In genomic region chr2:220043155-220043992, GRCh38 we compare ENCODE assay signal across 13 cellular contexts.
A peak's percentile ranks its signal among the peaks of the same experiment; 100 is the strongest.
DNase-seq lines count a peak whose midpoint lies in the region; ATAC-seq and TF ChIP-seq lines count a peak whose summit lies in the region.
"Had no signal": no experiment of that assay in that cellular context is flagged by ENCODE, and none has a peak within 500 bp of the region (broad histone marks: within the 10 kb centered on the region; RNA-seq: fewer than 3 reads in every experiment).

No MANE protein-coding gene starts in this region.

- H3K4me1 Mint-ChIP-seq in chondrocyte (ENCODE audit: low read depth), result peaks cover 68% of the 10 kb centered on the region
- peaks cover 82% of the 10 kb centered on the region for H3K4me1 Mint-ChIP-seq in osteocyte (ENCODE audit: unreplicated experiment)
- no peaks in the 10 kb centered on the region for H3K4me1 Mint-ChIP-seq in activated naive CD8-positive, alpha-beta T cell treated with anti-CD3 and anti-CD28 coated beads for 36 hours
- H3K4me1 Mint-ChIP-seq in progenitor cell of endocrine pancreas (ENCODE audit: low read depth), result peaks cover 9% of the 10 kb centered on the region
- H3K4me1 Mint-ChIP-seq: CD14-positive monocyte had no signal

- H3K9me3 Mint-ChIP-seq in chondrocyte (ENCODE audit: low read depth) (peaks cover 3% of the 10 kb centered on the region), osteocyte (ENCODE audit: unreplicated experiment) (peaks cover 6% of the 10 kb centered on the region), progenitor cell of endocrine pancreas (ENCODE audit: low read depth) (no peaks in the 10 kb centered on the region)
- H3K9me3 Mint-ChIP-seq in activated naive CD8-positive, alpha-beta T cell treated with anti-CD3 and anti-CD28 coated beads for 36 hours, result no peaks in the 10 kb centered on the region

- TF ChIP-seq CTCF in chondrocyte (IDR thresholded peaks at IDR 0.05), result no peak
- no peak for TF ChIP-seq CTCF in osteocyte (IDR thresholded peaks at IDR 0.05)
- TF ChIP-seq CTCF in progenitor cell of endocrine pancreas (IDR thresholded peaks at IDR 0.05; ENCODE audit: unreplicated experiment), result no peak

- ATAC-seq in GM21526 (IDR thresholded peaks at IDR 0.05; ENCODE audit: low FRiP score, unreplicated experiment), result no peak
- ATAC-seq: effector memory CD8-positive, alpha-beta T cell had no signal

- peak overlapping the region; percentile 55 for H3K27ac Mint-ChIP-seq in chondrocyte (ENCODE audit: unreplicated experiment)
- peak overlapping the region; percentile 76 for H3K27ac Mint-ChIP-seq in osteocyte (ENCODE audit: unreplicated experiment)
- no peak overlapping the region for H3K27ac Mint-ChIP-seq in activated naive CD8-positive, alpha-beta T cell treated with anti-CD3 and anti-CD28 coated beads for 36 hours
- no peak overlapping the region for H3K27ac Mint-ChIP-seq in progenitor cell of endocrine pancreas
- H3K27ac Mint-ChIP-seq: CD14-positive monocyte; effector memory CD8-positive, alpha-beta T cell had no signal

- H3K27me3 Mint-ChIP-seq in chondrocyte (ENCODE audit: low read depth) (no peaks in the 10 kb centered on the region), osteocyte (ENCODE audit: unreplicated experiment) (no peaks in the 10 kb centered on the region), progenitor cell of endocrine pancreas (no peaks in the 10 kb centered on the region)
- peaks cover 3% of the 10 kb centered on the region for H3K27me3 Mint-ChIP-seq in activated naive CD8-positive, alpha-beta T cell treated with anti-CD3 and anti-CD28 coated beads for 36 hours

- DNase-seq in EH (ENCODE audit: low read depth) (peak; percentile 72), NCI-H1694 (lab: John Stamatoyannopoulos, UW) (peak; percentile 70), chondrocyte (ENCODE audit: low spot score) (no peak), osteocyte (ENCODE audit: extremely low spot score, unreplicated experiment) (no peak), progenitor cell of endocrine pancreas (ENCODE audit: low spot score, unreplicated experiment) (no peak)
- no peak for DNase-seq in activated naive CD8-positive, alpha-beta T cell treated with anti-CD3 and anti-CD28 coated beads for 36 hours
- no peak for DNase-seq in activated naive CD4-positive, alpha-beta T cell treated with anti-CD3 and anti-CD28 coated beads, Interleukin-2, amount 50 U/mL, for 16 hours
- DNase-seq: activated effector memory CD4-positive, alpha-beta T cell treated with Interleukin-2 at 50 U/mL for 16 hours; effector memory CD8-positive, alpha-beta T cell; NCI-H1417; occipital lobe had no signal

- H3K4me3 Mint-ChIP-seq in chondrocyte (ENCODE audit: unreplicated experiment) (no peak overlapping the region), osteocyte (ENCODE audit: unreplicated experiment) (no peak overlapping the region), progenitor cell of endocrine pancreas (ENCODE audit: low read depth) (no peak overlapping the region)
- H3K4me3 Mint-ChIP-seq in activated naive CD8-positive, alpha-beta T cell treated with anti-CD3 and anti-CD28 coated beads for 36 hours, result no peak overlapping the region
- H3K4me3 Mint-ChIP-seq: CD14-positive monocyte; effector memory CD8-positive, alpha-beta T cell had no signal

- H3K36me3 Mint-ChIP-seq in chondrocyte (ENCODE audit: low read depth), result no peaks in the 10 kb centered on the region
- no peaks in the 10 kb centered on the region for H3K36me3 Mint-ChIP-seq in osteocyte (ENCODE audit: unreplicated experiment)
- H3K36me3 Mint-ChIP-seq in activated naive CD8-positive, alpha-beta T cell treated with anti-CD3 and anti-CD28 coated beads for 36 hours, result no peaks in the 10 kb centered on the region
- no peaks in the 10 kb centered on the region for H3K36me3 Mint-ChIP-seq in progenitor cell of endocrine pancreas (ENCODE audit: insufficient read depth)
- H3K36me3 Mint-ChIP-seq: CD14-positive monocyte had no signal

Comparison
In these comparisons a context has a peak if more than half of its experiments do, and no peak if none do; other contexts are left out.
1. DNase-seq: peak in EH (single experiment) and NCI-H1694 (single experiment); none in chondrocyte (single experiment), osteocyte (single experiment), activated naive CD8-positive, alpha-beta T cell treated with anti-CD3 and anti-CD28 coated beads for 36 hours (single experiment), activated naive CD4-positive, alpha-beta T cell treated with anti-CD3 and anti-CD28 coated beads, Interleukin-2, amount 50 U/mL, for 16 hours (single experiment) and progenitor cell of endocrine pancreas (single experiment).
2. H3K27ac Mint-ChIP-seq: peak in chondrocyte (single experiment) and osteocyte (single experiment); none in activated naive CD8-positive, alpha-beta T cell treated with anti-CD3 and anti-CD28 coated beads for 36 hours (single experiment) and progenitor cell of endocrine pancreas (single experiment).